In the genomic region with DNA sequence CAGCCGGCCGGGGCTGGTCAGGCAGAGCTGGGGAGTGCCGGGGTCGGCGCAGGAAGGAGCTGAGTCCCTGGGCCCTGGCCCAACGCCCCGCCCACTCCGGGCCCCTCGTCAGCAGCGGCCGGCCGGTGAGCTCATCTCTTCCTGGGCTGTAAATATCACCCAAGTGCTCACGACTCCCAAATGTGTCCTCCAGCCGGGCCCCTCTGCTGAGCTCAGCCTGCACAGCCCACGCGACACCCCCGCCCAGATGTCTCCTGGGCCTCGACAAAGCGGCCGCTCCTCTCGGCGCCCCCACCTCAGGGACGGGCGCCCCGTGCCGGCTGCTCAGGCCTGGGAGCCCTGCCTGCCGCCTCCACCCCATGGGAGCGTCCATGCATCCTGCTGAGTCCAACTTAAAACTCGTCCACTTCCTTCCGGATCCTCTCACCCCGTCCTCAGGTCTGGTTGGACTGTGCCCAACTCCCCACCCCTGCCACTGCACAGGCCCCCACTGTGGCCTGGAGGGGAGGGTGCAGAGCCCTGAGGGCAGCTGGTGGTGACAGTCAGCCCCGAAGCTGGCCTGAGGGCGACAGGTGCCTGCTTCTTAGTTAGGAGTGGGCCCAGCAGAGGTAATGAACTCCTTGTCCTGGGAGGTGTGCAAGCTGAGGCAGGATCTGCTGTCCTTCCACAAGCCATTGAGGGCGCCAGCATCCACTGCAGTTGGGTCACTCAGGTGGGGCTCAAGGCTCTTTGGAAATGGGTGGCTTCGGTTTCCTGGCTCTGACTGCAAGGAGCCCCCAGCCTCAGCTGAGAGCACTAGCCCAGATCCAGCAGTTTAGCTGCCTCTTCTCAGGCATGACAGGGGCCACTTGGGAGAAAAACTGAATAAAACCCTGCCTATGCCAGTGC, we compare ENCODE assay signal across 9 cellular contexts. TPM values are rescaled to one million over a fixed set of nuclear protein-coding genes. Genes with fewer than 3 reads are reported as not detected.
DNase-seq lines count a peak whose midpoint lies in the region; ATAC-seq and TF ChIP-seq lines count a peak whose summit lies in the region.
"Had no signal": no experiment of that assay in that cellular context is flagged by ENCODE, and none has a peak within 500 bp of the region (broad histone marks: within the 10 kb centered on the region; RNA-seq: fewer than 3 reads in every experiment).

No MANE protein-coding gene starts in this region.

- intact Hi-C loops in activated T-helper 2 cell treated with anti-CD3 and anti-CD28 coated beads, Interferon-gamma antibody, Interleukin-2, Interleukin-4, amounts not matched to agents 10 μg/mL and 5 μg/mL and 100 μg/mL, durations not matched to agents 14 hours and 24 hours and 36 hours (cut with micrococcal nuclease): no loop called here

- H3K27ac ChIP-seq in KOPT-K1 (ENCODE audit: low read depth, low read length, poor library complexity, severe bottlenecking): peak overlapping the region; percentile 87

- peaks cover 40% of the 10 kb centered on the region for H3K4me1 ChIP-seq in BE2C
- H3K4me1 ChIP-seq: breast epithelium had no signal

- H3K4me3 ChIP-seq in BE2C (ENCODE audit: low read depth, low read length): no peak overlapping the region

- TF ChIP-seq CTCF in BE2C (IDR thresholded peaks at IDR 0.05; ENCODE audit: low read depth, low read length) (no peak), nephron progenitor cell (IDR thresholded peaks at IDR 0.05) (no peak), chondrocyte (IDR thresholded peaks at IDR 0.05) (no peak)

- H3K27ac Mint-ChIP-seq in nephron progenitor cell: no peak overlapping the region
- H3K27ac Mint-ChIP-seq in activated T-helper 2 cell treated with anti-CD3 and anti-CD28 coated beads, Interferon-gamma antibody, Interleukin-2, Interleukin-4, amounts not matched to agents 10 μg/mL and 5 μg/mL and 100 μg/mL, durations not matched to agents 14 hours and 24 hours and 36 hours: no peak overlapping the region
- H3K27ac Mint-ChIP-seq in chondrocyte (ENCODE audit: unreplicated experiment): no peak overlapping the region

- H3K36me3 ChIP-seq in BE2C (no peaks in the 10 kb centered on the region; the same call in 1 of the 2 replicates), KOPT-K1 (ENCODE audit: insufficient read depth, low read length) (no peaks in the 10 kb centered on the region)
- H3K36me3 ChIP-seq: breast epithelium had no signal

- H3K4me1 Mint-ChIP-seq in nephron progenitor cell (peaks cover 69% of the 10 kb centered on the region), chondrocyte (ENCODE audit: low read depth) (peaks cover 13% of the 10 kb centered on the region)
- H3K4me1 Mint-ChIP-seq in activated T-helper 2 cell treated with anti-CD3 and anti-CD28 coated beads, Interferon-gamma antibody, Interleukin-2, Interleukin-4, amounts not matched to agents 10 μg/mL and 5 μg/mL and 100 μg/mL, durations not matched to agents 14 hours and 24 hours and 36 hours (ENCODE audit: low read depth): peaks cover 5% of the 10 kb centered on the region

- no peaks in the 10 kb centered on the region for H3K27me3 ChIP-seq in BE2C
- H3K27me3 ChIP-seq: breast epithelium had no signal

- ATAC-seq in GM21360 (IDR thresholded peaks at IDR 0.05; ENCODE audit: unreplicated experiment) (no peak), GM18867 (IDR thresholded peaks at IDR 0.05; ENCODE audit: unreplicated experiment) (no peak)

- peaks cover 12% of the 10 kb centered on the region for H3K27me3 Mint-ChIP-seq in nephron progenitor cell (ENCODE audit: low read depth, poor library complexity)
- no peaks in the 10 kb centered on the region for H3K27me3 Mint-ChIP-seq in activated T-helper 2 cell treated with anti-CD3 and anti-CD28 coated beads, Interferon-gamma antibody, Interleukin-2, Interleukin-4, amounts not matched to agents 10 μg/mL and 5 μg/mL and 100 μg/mL, durations not matched to agents 14 hours and 24 hours and 36 hours (ENCODE audit: low read depth)
- H3K27me3 Mint-ChIP-seq in chondrocyte (ENCODE audit: low read depth): no peaks in the 10 kb centered on the region

- H3K9me3 ChIP-seq in BE2C (no peaks in the 10 kb centered on the region), KOPT-K1 (ENCODE audit: insufficient read depth, low read length, poor library complexity, severe bottlenecking) (no peaks in the 10 kb centered on the region)
- H3K9me3 ChIP-seq: breast epithelium had no signal

- H3K9me3 Mint-ChIP-seq in nephron progenitor cell: no peaks in the 10 kb centered on the region
- H3K9me3 Mint-ChIP-seq in activated T-helper 2 cell treated with anti-CD3 and anti-CD28 coated beads, Interferon-gamma antibody, Interleukin-2, Interleukin-4, amounts not matched to agents 10 μg/mL and 5 μg/mL and 100 μg/mL, durations not matched to agents 14 hours and 24 hours and 36 hours: no peaks in the 10 kb centered on the region
- no peaks in the 10 kb centered on the region for H3K9me3 Mint-ChIP-seq in chondrocyte (ENCODE audit: low read depth)

- H3K4me3 Mint-ChIP-seq in nephron progenitor cell (no peak overlapping the region), chondrocyte (ENCODE audit: unreplicated experiment) (no peak overlapping the region)
- no peak overlapping the region for H3K4me3 Mint-ChIP-seq in activated T-helper 2 cell treated with anti-CD3 and anti-CD28 coated beads, Interferon-gamma antibody, Interleukin-2, Interleukin-4, amounts not matched to agents 10 μg/mL and 5 μg/mL and 100 μg/mL, durations not matched to agents 14 hours and 24 hours and 36 hours (ENCODE audit: low read depth)

- DNase-seq in BE2C: peak; percentile 63
- DNase-seq in dermis blood vessel endothelial cell: peak; percentile 27
- peak; percentile 62 for DNase-seq in nephron progenitor cell
- DNase-seq in activated T-helper 2 cell treated with anti-CD3 and anti-CD28 coated beads, Interferon-gamma antibody, Interleukin-2, Interleukin-4, amounts not matched to agents 10 μg/mL and 5 μg/mL and 100 μg/mL, durations not matched to agents 14 hours and 24 hours and 36 hours (ENCODE audit: low spot score): no peak
- no peak for DNase-seq in chondrocyte (ENCODE audit: low spot score)

- H3K36me3 Mint-ChIP-seq in nephron progenitor cell (ENCODE audit: low read depth): no peaks in the 10 kb centered on the region
- H3K36me3 Mint-ChIP-seq in activated T-helper 2 cell treated with anti-CD3 and anti-CD28 coated beads, Interferon-gamma antibody, Interleukin-2, Interleukin-4, amounts not matched to agents 10 μg/mL and 5 μg/mL and 100 μg/mL, durations not matched to agents 14 hours and 24 hours and 36 hours (ENCODE audit: low read depth): no peaks in the 10 kb centered on the region
- H3K36me3 Mint-ChIP-seq in chondrocyte (ENCODE audit: low read depth): no peaks in the 10 kb centered on the region

RNA-seq across cellular contexts. Expression of a gene that starts 28.8 kb away (rescaled TPM):
- 68.7 TPM for polyA plus RNA-seq in BE2C (2012; ENCODE audit: insufficient read depth, insufficient read length, low read depth)
- total RNA-seq in dermis blood vessel endothelial cell: 0.68 and 2.7 TPM in 2 replicates
- total RNA-seq in activated T-helper 2 cell treated with anti-CD3 and anti-CD28 coated beads, Interferon-gamma antibody, Interleukin-2, Interleukin-4, amounts not matched to agents 10 μg/mL and 5 μg/mL and 100 μg/mL, durations not matched to agents 14 hours and 24 hours and 36 hours: 1.9 and 2.2 TPM in 2 replicates
- total RNA-seq in chondrocyte: 0.75 to 5.5 TPM (median 5.5 TPM) in 3 replicates

Comparison
In these comparisons a context has a peak if more than half of its experiments do, and no peak if none do; other contexts are left out.
1. DNase-seq: peak in BE2C (single experiment), dermis blood vessel endothelial cell (single experiment) and nephron progenitor cell (single experiment); none in activated T-helper 2 cell treated with anti-CD3 and anti-CD28 coated beads, Interferon-gamma antibody, Interleukin-2, Interleukin-4, amounts not matched to agents 10 μg/mL and 5 μg/mL and 100 μg/mL, durations not matched to agents 14 hours and 24 hours and 36 hours (single experiment) and chondrocyte (single experiment).